Comparison of ENCODE assay signal across 1 cellular context in the genomic region with DNA sequence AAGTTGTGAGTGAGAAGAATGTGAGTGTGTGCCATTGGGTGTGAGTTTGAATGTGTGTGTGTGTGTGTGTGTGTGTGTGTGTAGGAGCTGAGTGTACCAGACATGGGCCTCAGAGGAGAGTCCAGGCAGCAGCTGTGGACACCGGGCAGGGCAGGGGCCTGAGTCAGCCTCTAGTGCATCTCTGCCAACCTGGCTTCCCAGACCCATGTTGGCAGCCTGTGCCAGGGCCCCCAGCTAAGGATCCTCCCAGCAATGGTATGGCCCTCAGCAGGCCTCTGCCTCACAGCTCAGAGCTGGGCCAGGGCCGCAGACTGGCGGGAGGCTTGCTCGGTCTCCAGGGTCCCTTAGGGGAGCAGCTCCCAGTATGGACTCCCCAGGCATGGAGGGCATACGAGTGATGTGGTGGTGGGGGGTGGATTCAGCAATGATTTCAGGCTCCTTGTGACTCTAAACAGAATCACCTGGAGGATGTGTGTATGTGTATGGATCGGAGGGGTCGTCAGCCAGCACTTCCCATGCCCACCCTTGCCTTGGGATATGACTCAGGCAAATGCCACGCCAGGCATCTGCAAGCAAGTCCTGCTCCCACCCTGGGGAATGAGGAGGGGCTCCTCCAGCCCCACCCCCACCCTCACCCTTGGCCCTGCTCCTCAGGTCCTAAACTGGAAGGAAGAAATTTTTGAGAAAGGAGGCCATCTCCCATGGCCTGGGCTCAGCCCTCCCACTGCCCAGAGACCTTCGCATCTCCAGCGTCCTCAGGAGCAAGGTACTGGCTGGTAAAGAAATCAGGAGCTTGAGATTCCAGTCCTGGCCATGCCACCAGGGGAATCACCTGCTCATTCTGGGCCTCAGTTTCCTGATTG.
TF ChIP-seq lines count a peak whose summit lies in the region.

No MANE protein-coding gene starts in this region.

TF ChIP-seq in HepG2, 621 proteins besides CTCF, POLR2A, EP300 and RAD21 (continued from another document):
- TF ChIP-seq PAWR (CRISPR knock-in tag; IDR thresholded peaks at IDR 0.05; ENCODE audit: borderline replicate concordance) (no peak), IRF1 (CRISPR knock-in tag; IDR thresholded peaks at IDR 0.05; ENCODE audit: low read depth) (no peak), ATF1 (CRISPR knock-in tag; IDR thresholded peaks at IDR 0.05) (no peak), ZEB1 (IDR thresholded peaks at IDR 0.05; ENCODE audit: insufficient replicate concordance, low read depth) (no peak), ZFP36 (IDR thresholded peaks at IDR 0.05; ENCODE audit: borderline replicate concordance, low read depth, low read length, partially characterized antibody) (no peak), ZFP82 (CRISPR knock-in tag; IDR thresholded peaks at IDR 0.05; ENCODE audit: borderline replicate concordance) (no peak), MED1 (CRISPR knock-in tag; IDR thresholded peaks at IDR 0.05) (no peak)
TF ChIP-seq in HepG2: peak in this region for 0.
